ENCODE assay signal across 1 cellular context in genomic region chr11:120335928-120336640, GRCh38.
TF ChIP-seq lines count a peak whose summit lies in the region.

A gene with protein sequence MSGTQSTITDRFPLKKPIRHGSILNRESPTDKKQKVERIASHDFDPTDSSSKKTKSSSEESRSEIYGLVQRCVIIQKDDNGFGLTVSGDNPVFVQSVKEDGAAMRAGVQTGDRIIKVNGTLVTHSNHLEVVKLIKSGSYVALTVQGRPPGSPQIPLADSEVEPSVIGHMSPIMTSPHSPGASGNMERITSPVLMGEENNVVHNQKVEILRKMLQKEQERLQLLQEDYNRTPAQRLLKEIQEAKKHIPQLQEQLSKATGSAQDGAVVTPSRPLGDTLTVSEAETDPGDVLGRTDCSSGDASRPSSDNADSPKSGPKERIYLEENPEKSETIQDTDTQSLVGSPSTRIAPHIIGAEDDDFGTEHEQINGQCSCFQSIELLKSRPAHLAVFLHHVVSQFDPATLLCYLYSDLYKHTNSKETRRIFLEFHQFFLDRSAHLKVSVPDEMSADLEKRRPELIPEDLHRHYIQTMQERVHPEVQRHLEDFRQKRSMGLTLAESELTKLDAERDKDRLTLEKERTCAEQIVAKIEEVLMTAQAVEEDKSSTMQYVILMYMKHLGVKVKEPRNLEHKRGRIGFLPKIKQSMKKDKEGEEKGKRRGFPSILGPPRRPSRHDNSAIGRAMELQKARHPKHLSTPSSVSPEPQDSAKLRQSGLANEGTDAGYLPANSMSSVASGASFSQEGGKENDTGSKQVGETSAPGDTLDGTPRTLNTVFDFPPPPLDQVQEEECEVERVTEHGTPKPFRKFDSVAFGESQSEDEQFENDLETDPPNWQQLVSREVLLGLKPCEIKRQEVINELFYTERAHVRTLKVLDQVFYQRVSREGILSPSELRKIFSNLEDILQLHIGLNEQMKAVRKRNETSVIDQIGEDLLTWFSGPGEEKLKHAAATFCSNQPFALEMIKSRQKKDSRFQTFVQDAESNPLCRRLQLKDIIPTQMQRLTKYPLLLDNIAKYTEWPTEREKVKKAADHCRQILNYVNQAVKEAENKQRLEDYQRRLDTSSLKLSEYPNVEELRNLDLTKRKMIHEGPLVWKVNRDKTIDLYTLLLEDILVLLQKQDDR (N-terminal part only) (plus strand): TSS chr11:120336413. CDS start chr11:120337244, 831 bp downstream.

TF ChIP-seq in HepG2, 621 proteins besides CTCF, POLR2A, EP300 and RAD21 (continued from another document and continues in another):
- peak; percentile 74; the same call in 1 of the 2 replicates for TF ChIP-seq ZNF280B (CRISPR knock-in tag; IDR thresholded peaks at IDR 0.05; ENCODE audit: borderline replicate concordance)
- TF ChIP-seq, protein P1, sequence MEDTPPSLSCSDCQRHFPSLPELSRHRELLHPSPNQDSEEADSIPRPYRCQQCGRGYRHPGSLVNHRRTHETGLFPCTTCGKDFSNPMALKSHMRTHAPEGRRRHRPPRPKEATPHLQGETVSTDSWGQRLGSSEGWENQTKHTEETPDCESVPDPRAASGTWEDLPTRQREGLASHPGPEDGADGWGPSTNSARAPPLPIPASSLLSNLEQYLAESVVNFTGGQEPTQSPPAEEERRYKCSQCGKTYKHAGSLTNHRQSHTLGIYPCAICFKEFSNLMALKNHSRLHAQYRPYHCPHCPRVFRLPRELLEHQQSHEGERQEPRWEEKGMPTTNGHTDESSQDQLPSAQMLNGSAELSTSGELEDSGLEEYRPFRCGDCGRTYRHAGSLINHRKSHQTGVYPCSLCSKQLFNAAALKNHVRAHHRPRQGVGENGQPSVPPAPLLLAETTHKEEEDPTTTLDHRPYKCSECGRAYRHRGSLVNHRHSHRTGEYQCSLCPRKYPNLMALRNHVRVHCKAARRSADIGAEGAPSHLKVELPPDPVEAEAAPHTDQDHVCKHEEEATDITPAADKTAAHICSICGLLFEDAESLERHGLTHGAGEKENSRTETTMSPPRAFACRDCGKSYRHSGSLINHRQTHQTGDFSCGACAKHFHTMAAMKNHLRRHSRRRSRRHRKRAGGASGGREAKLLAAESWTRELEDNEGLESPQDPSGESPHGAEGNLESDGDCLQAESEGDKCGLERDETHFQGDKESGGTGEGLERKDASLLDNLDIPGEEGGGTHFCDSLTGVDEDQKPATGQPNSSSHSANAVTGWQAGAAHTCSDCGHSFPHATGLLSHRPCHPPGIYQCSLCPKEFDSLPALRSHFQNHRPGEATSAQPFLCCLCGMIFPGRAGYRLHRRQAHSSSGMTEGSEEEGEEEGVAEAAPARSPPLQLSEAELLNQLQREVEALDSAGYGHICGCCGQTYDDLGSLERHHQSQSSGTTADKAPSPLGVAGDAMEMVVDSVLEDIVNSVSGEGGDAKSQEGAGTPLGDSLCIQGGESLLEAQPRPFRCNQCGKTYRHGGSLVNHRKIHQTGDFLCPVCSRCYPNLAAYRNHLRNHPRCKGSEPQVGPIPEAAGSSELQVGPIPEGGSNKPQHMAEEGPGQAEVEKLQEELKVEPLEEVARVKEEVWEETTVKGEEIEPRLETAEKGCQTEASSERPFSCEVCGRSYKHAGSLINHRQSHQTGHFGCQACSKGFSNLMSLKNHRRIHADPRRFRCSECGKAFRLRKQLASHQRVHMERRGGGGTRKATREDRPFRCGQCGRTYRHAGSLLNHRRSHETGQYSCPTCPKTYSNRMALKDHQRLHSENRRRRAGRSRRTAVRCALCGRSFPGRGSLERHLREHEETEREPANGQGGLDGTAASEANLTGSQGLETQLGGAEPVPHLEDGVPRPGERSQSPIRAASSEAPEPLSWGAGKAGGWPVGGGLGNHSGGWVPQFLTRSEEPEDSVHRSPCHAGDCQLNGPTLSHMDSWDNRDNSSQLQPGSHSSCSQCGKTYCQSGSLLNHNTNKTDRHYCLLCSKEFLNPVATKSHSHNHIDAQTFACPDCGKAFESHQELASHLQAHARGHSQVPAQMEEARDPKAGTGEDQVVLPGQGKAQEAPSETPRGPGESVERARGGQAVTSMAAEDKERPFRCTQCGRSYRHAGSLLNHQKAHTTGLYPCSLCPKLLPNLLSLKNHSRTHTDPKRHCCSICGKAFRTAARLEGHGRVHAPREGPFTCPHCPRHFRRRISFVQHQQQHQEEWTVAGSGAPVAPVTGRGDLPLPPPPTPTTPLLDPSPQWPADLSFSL (CRISPR knock-in tag; IDR thresholded peaks at IDR 0.05) = no peak
- TF ChIP-seq ELF3 (CRISPR knock-in tag; IDR thresholded peaks at IDR 0.05) = peak; percentile 73; the same call in 1 of the 2 replicates
- TF ChIP-seq ZNF460 (CRISPR knock-in tag; IDR thresholded peaks at IDR 0.05; ENCODE audit: borderline replicate concordance) = peak; percentile 26; the same call in 1 of the 2 replicates
- 0 out of 2 replicates have a peak, but pooled peaks have one; percentile 12 for TF ChIP-seq MYNN (CRISPR knock-in tag; IDR thresholded peaks at IDR 0.05; ENCODE audit: low read depth)
- TF ChIP-seq HBP1 (CRISPR knock-in tag; IDR thresholded peaks at IDR 0.05; ENCODE audit: low read depth) = peak; percentile 81; the same call in 1 of the 2 replicates
- TF ChIP-seq ZNF614 (CRISPR knock-in tag; IDR thresholded peaks at IDR 0.05; ENCODE audit: borderline replicate concordance) = 0 out of 2 replicates have a peak, but pooled peaks have one; percentile 64
- TF ChIP-seq, protein P2, sequence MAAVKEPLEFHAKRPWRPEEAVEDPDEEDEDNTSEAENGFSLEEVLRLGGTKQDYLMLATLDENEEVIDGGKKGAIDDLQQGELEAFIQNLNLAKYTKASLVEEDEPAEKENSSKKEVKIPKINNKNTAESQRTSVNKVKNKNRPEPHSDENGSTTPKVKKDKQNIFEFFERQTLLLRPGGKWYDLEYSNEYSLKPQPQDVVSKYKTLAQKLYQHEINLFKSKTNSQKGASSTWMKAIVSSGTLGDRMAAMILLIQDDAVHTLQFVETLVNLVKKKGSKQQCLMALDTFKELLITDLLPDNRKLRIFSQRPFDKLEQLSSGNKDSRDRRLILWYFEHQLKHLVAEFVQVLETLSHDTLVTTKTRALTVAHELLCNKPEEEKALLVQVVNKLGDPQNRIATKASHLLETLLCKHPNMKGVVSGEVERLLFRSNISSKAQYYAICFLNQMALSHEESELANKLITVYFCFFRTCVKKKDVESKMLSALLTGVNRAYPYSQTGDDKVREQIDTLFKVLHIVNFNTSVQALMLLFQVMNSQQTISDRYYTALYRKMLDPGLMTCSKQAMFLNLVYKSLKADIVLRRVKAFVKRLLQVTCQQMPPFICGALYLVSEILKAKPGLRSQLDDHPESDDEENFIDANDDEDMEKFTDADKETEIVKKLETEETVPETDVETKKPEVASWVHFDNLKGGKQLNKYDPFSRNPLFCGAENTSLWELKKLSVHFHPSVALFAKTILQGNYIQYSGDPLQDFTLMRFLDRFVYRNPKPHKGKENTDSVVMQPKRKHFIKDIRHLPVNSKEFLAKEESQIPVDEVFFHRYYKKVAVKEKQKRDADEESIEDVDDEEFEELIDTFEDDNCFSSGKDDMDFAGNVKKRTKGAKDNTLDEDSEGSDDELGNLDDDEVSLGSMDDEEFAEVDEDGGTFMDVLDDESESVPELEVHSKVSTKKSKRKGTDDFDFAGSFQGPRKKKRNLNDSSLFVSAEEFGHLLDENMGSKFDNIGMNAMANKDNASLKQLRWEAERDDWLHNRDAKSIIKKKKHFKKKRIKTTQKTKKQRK (IDR thresholded peaks at IDR 0.05; ENCODE audit: low read length) = no peak
- no peak for TF ChIP-seq ZNF383 (CRISPR knock-in tag; IDR thresholded peaks at IDR 0.05; ENCODE audit: borderline replicate concordance)
- no peak for TF ChIP-seq MED8 (CRISPR knock-in tag; IDR thresholded peaks at IDR 0.05; ENCODE audit: insufficient replicate concordance)
- TF ChIP-seq ZNF761 (CRISPR knock-in tag; conservative IDR thresholded peaks at IDR 0.05) = no peak; the same call in 1 of the 2 replicates
- TF ChIP-seq ZBTB1 (CRISPR knock-in tag; IDR thresholded peaks at IDR 0.05; ENCODE audit: borderline replicate concordance) = no peak
- no peak for TF ChIP-seq ZBTB8A (CRISPR knock-in tag; IDR thresholded peaks at IDR 0.05; ENCODE audit: borderline replicate concordance, low read depth)
- TF ChIP-seq KAT2B (IDR thresholded peaks at IDR 0.05; ENCODE audit: borderline replicate concordance, low read depth, low read length) = no peak
- peak; percentile 74; the same call in 1 of the 2 replicates for TF ChIP-seq ARNT2 (CRISPR knock-in tag; IDR thresholded peaks at IDR 0.05; ENCODE audit: low read depth)
- TF ChIP-seq NR2F2 (IDR thresholded peaks at IDR 0.05; ENCODE audit: borderline replicate concordance, low read depth) = no peak; the same call in 1 of the 2 replicates
- TF ChIP-seq, protein P3, sequence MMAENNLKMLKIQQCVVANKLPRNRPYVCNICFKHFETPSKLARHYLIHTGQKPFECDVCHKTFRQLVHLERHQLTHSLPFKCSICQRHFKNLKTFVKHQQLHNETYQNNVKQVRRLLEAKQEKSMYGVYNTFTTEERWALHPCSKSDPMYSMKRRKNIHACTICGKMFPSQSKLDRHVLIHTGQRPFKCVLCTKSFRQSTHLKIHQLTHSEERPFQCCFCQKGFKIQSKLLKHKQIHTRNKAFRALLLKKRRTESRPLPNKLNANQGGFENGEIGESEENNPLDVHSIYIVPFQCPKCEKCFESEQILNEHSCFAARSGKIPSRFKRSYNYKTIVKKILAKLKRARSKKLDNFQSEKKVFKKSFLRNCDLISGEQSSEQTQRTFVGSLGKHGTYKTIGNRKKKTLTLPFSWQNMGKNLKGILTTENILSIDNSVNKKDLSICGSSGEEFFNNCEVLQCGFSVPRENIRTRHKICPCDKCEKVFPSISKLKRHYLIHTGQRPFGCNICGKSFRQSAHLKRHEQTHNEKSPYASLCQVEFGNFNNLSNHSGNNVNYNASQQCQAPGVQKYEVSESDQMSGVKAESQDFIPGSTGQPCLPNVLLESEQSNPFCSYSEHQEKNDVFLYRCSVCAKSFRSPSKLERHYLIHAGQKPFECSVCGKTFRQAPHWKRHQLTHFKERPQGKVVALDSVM (CRISPR knock-in tag; IDR thresholded peaks at IDR 0.05) = peak; percentile 72
- no peak for TF ChIP-seq SRSF9 (IDR thresholded peaks at IDR 0.05; ENCODE audit: borderline replicate concordance, insufficient read depth, low read depth, low read length, poor library complexity, severe bottlenecking)
- TF ChIP-seq, protein P4, sequence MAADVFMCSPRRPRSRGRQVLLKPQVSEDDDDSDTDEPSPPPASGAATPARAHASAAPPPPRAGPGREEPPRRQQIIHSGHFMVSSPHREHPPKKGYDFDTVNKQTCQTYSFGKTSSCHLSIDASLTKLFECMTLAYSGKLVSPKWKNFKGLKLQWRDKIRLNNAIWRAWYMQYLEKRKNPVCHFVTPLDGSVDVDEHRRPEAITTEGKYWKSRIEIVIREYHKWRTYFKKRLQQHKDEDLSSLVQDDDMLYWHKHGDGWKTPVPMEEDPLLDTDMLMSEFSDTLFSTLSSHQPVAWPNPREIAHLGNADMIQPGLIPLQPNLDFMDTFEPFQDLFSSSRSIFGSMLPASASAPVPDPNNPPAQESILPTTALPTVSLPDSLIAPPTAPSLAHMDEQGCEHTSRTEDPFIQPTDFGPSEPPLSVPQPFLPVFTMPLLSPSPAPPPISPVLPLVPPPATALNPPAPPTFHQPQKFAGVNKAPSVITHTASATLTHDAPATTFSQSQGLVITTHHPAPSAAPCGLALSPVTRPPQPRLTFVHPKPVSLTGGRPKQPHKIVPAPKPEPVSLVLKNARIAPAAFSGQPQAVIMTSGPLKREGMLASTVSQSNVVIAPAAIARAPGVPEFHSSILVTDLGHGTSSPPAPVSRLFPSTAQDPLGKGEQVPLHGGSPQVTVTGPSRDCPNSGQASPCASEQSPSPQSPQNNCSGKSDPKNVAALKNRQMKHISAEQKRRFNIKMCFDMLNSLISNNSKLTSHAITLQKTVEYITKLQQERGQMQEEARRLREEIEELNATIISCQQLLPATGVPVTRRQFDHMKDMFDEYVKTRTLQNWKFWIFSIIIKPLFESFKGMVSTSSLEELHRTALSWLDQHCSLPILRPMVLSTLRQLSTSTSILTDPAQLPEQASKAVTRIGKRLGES (CRISPR knock-in tag; IDR thresholded peaks at IDR 0.05; ENCODE audit: borderline replicate concordance) = no peak; the same call in 1 of the 2 replicates
- TF ChIP-seq FUBP1 (CRISPR knock-in tag; IDR thresholded peaks at IDR 0.05; ENCODE audit: borderline replicate concordance) = no peak
- no peak for TF ChIP-seq SP140L (CRISPR knock-in tag; IDR thresholded peaks at IDR 0.05; ENCODE audit: borderline replicate concordance)
- 0 out of 2 replicates have a peak, but pooled peaks have one; percentile 41 for TF ChIP-seq ZNF441 (CRISPR knock-in tag; IDR thresholded peaks at IDR 0.05; ENCODE audit: borderline replicate concordance)
- TF ChIP-seq SAP130 (CRISPR knock-in tag; IDR thresholded peaks at IDR 0.05; ENCODE audit: low read depth) = peak; percentile 85
- TF ChIP-seq ZNF644 (CRISPR knock-in tag; IDR thresholded peaks at IDR 0.05; ENCODE audit: low read depth) = peak; percentile 53; the same call in 1 of the 2 replicates
